Comparison of ENCODE assay signal across 1 cellular context in genomic region chr13:110911880-110912279, GRCh38.
TF ChIP-seq lines count a peak whose summit lies in the region.

No MANE protein-coding gene starts in this region.

TF ChIP-seq in HepG2, 621 proteins besides CTCF, POLR2A, EP300 and RAD21:
- no peak for TF ChIP-seq ZFAT (CRISPR knock-in tag; conservative IDR thresholded peaks at IDR 0.05)
- no peak for TF ChIP-seq SP2 (CRISPR knock-in tag; IDR thresholded peaks at IDR 0.05)
- TF ChIP-seq KAT2B (IDR thresholded peaks at IDR 0.05; ENCODE audit: borderline replicate concordance, low read depth, low read length) = 0 out of 2 replicates have a peak, but pooled peaks have one; percentile 12
- TF ChIP-seq RBAK (CRISPR knock-in tag; IDR thresholded peaks at IDR 0.05) = no peak
- TF ChIP-seq HDAC2 (CRISPR knock-in tag; IDR thresholded peaks at IDR 0.05) = no peak
- TF ChIP-seq THAP9 (CRISPR knock-in tag; IDR thresholded peaks at IDR 0.05; ENCODE audit: borderline replicate concordance) = no peak
- no peak for TF ChIP-seq THAP8 (CRISPR knock-in tag; IDR thresholded peaks at IDR 0.05; ENCODE audit: borderline replicate concordance)
- TF ChIP-seq NFIB (CRISPR knock-in tag; IDR thresholded peaks at IDR 0.05; ENCODE audit: borderline replicate concordance) = no peak
